ENCODE assay signal across 2 cellular contexts in genomic region chr11:76620471-76620870, GRCh38.
TF ChIP-seq lines count a peak whose summit lies in the region.

No MANE protein-coding gene starts in this region.

TF ChIP-seq in SK-N-SH, 30 proteins besides CTCF, POLR2A, EP300 and RAD21 (continued from another document):
- TF ChIP-seq REST (IDR thresholded peaks at IDR 0.05; ENCODE audit: low read depth, low read length) (no peak), YY1 (IDR thresholded peaks at IDR 0.05; ENCODE audit: low read depth) (no peak), NFIC (IDR thresholded peaks at IDR 0.05; ENCODE audit: borderline replicate concordance) (peak; percentile 75), EZH2phosphoT487 (IDR thresholded peaks at IDR 0.05; ENCODE audit: borderline replicate concordance, low read depth) (no peak), CHD2 (IDR thresholded peaks at IDR 0.05; ENCODE audit: low read length, partially characterized antibody) (no peak), SIN3A (IDR thresholded peaks at IDR 0.05; ENCODE audit: borderline replicate concordance, low read depth, low read length) (no peak), TEAD4 (IDR thresholded peaks at IDR 0.05; ENCODE audit: borderline replicate concordance, insufficient read depth) (0 out of 2 replicates have a peak, but pooled peaks have one; percentile 16), USF2 (IDR thresholded peaks at IDR 0.05; ENCODE audit: borderline replicate concordance, low read depth, low read length) (no peak), MXI1 (IDR thresholded peaks at IDR 0.05; ENCODE audit: low read depth, low read length) (no peak), ZBTB33 (IDR thresholded peaks at IDR 0.05; ENCODE audit: borderline replicate concordance, low read depth) (no peak), IRF3 (IDR thresholded peaks at IDR 0.05; ENCODE audit: low read depth, low read length) (no peak), PBX3 (IDR thresholded peaks at IDR 0.05) (peak; percentile 48; the same call in 1 of the 2 replicates), MEF2A (IDR thresholded peaks at IDR 0.05; ENCODE audit: borderline replicate concordance, low read depth) (no peak), RFX5 (IDR thresholded peaks at IDR 0.05; ENCODE audit: low read length) (no peak), SMC3 (IDR thresholded peaks at IDR 0.05; ENCODE audit: low read depth, low read length) (no peak), POLR2AphosphoS5 (IDR thresholded peaks at IDR 0.05; ENCODE audit: low read depth, low read length) (no peak), RCOR1 (IDR thresholded peaks at IDR 0.05; ENCODE audit: low read length) (no peak), TCF12 (IDR thresholded peaks at IDR 0.05) (peak; percentile 88), FOXM1 (IDR thresholded peaks at IDR 0.05; ENCODE audit: low read depth) (no peak), MAX (IDR thresholded peaks at IDR 0.05; ENCODE audit: low read depth) (no peak), FOSL2 (IDR thresholded peaks at IDR 0.05; ENCODE audit: borderline replicate concordance, low read depth) (peak; percentile 66; the same call in 1 of the 2 replicates), JUND (IDR thresholded peaks at IDR 0.05) (peak; percentile 60), TAF1 (IDR thresholded peaks at IDR 0.05; ENCODE audit: borderline replicate concordance, low read depth, low read length) (no peak)

TF ChIP-seq in SK-N-SH treated with all-trans-retinoic acid at 6 μM for 48 hours, 23 proteins besides CTCF, POLR2A, EP300 and RAD21 (continued from another document):
- TF ChIP-seq PATZ1 (CRISPR knock-in tag; IDR thresholded peaks at IDR 0.05; ENCODE audit: borderline replicate concordance), result no peak
- TF ChIP-seq TOX (CRISPR knock-in tag; IDR thresholded peaks at IDR 0.05; ENCODE audit: borderline replicate concordance), result no peak
- no peak for TF ChIP-seq ISL1 (CRISPR knock-in tag; IDR thresholded peaks at IDR 0.05)
- TF ChIP-seq POU6F1 (CRISPR knock-in tag; IDR thresholded peaks at IDR 0.05; ENCODE audit: borderline replicate concordance, low read depth), result no peak
- no peak for TF ChIP-seq CSDC2 (CRISPR knock-in tag; IDR thresholded peaks at IDR 0.05)
- no peak for TF ChIP-seq CSRNP3 (CRISPR knock-in tag; IDR thresholded peaks at IDR 0.05)
- no peak for TF ChIP-seq TCF4 (CRISPR knock-in tag; IDR thresholded peaks at IDR 0.05; ENCODE audit: borderline replicate concordance)
